10 cellular contexts compared by ENCODE assay signal in the genomic region with DNA sequence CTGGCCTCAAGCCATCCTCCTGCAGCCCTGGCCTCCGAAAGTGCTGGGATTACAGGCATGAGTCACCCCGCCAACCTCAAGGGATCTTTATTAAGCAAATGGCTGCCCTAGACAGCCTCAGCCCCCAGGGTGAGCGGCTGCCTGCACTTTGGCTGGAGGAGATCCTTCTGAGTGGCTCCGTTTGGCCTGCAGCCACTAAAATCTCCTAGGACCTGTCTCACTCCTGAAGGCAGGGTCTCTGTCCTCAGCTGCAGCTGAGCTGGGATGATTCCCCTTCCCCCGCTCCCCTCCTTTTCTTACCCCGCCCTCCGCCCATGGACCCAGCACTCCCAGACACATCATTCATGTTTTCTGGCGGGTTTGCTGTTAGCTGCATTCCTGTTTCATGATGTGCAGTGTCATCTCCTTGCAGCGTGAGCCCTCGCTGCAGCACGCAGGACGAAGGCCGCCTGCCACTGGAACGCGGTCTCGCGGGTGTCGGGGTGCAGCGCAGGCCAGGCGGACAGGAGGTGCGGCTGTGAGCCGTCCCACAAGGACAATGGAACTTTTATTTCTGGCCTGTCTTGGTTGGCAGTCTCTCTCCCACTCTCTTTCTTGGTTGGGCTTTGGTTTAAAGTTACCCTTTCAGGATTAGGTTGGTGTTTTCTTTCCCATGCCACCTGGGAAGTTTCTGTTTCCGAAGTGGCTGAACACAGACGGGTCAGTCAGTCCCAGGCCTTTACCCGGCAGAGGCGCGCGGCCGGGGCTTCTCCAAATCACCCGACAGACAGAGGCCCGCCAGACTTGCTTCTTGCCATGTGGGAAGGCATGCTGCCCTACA.
A peak's percentile ranks its signal among the peaks of the same experiment; 100 is the strongest.
DNase-seq lines count a peak whose midpoint lies in the region; ATAC-seq, FAIRE-seq and TF ChIP-seq lines count a peak whose summit lies in the region.
"Had no signal": no experiment of that assay in that cellular context is flagged by ENCODE, and none has a peak within 500 bp of the region (broad histone marks: within the 10 kb centered on the region; RNA-seq: fewer than 3 reads in every experiment).

No MANE protein-coding gene starts in this region.

- ATAC-seq in HG02973 (IDR thresholded peaks at IDR 0.05; ENCODE audit: unreplicated experiment) = no peak
- no peak for ATAC-seq in CD8-positive, alpha-beta T cell

- H3K9me3 ChIP-seq in parathyroid adenoma (ENCODE audit: control insufficient read depth, low read length) = no peaks in the 10 kb centered on the region
- H3K9me3 ChIP-seq in small intestine (ENCODE audit: control insufficient read depth, low read depth) = no peaks in the 10 kb centered on the region
- no peaks in the 10 kb centered on the region for H3K9me3 ChIP-seq in CD8-positive, alpha-beta T cell (ENCODE audit: low read length)

- H3K36me3 ChIP-seq in parathyroid adenoma (ENCODE audit: control insufficient read depth, insufficient read depth, low read length) = no peaks in the 10 kb centered on the region
- H3K36me3 ChIP-seq in small intestine (ENCODE audit: control insufficient read depth in 2 of 2, insufficient read depth in 2 of 2, low read length in 2 of 2) = no peaks in the 10 kb centered on the region
- no peaks in the 10 kb centered on the region for H3K36me3 ChIP-seq in CD8-positive, alpha-beta T cell (ENCODE audit: insufficient read depth, low read length)

- CTCF ChIA-PET in CD8-positive, alpha-beta T cell (lab: Charles Lee) = interaction anchor here (1.0 to 1.1 kb wide), 2 partner anchors 11 to 142 kb away, joined by 3 read pairs; no protein-coding TSS in a partner anchor

- no peak for FAIRE-seq in small intestine (lab: Jason Lieb, UNC)

- no peak for TF ChIP-seq CTCF in fibroblast of the aortic adventitia (IDR thresholded peaks at IDR 0.05; ENCODE audit: insufficient read depth, low read length)
- no peak for TF ChIP-seq CTCF in parathyroid adenoma (IDR thresholded peaks at IDR 0.05)
- TF ChIP-seq CTCF in CD8-positive, alpha-beta T cell (IDR thresholded peaks at IDR 0.05) = no peak
- no peak for TF ChIP-seq CTCF in CD14-positive monocyte (IDR thresholded peaks at IDR 0.05)

- H2AFZ ChIP-seq in parathyroid adenoma = peak overlapping the region; percentile 59

- peak overlapping the region; percentile 68 for H3K4me2 ChIP-seq in parathyroid adenoma (ENCODE audit: low read length)

- no peaks in the 10 kb centered on the region for H3K9me3 Mint-ChIP-seq in CD8-positive, alpha-beta T cell
- peaks cover 0 to 18% (median 8%) of the 10 kb centered on the region in 7 donors for H3K9me3 Mint-ChIP-seq in CD14-positive monocyte
- H3K9me3 Mint-ChIP-seq: T-cell had no signal

- 6 to 16% (median 12%) methylated on average over 31 of the region's 31 CpGs for WGBS in small intestine, 3 donors

- H3K4me3 Mint-ChIP-seq in CD8-positive, alpha-beta T cell = no peak overlapping the region
- peak overlapping the region in 1 of 2 donors; percentile 79 for H3K4me3 Mint-ChIP-seq in CD14-positive monocyte
- H3K4me3 Mint-ChIP-seq: T-cell had no signal

- H3K27me3 Mint-ChIP-seq in CD8-positive, alpha-beta T cell (ENCODE audit: low read depth) = peaks cover 75% of the 10 kb centered on the region
- H3K27me3 Mint-ChIP-seq in CD14-positive monocyte (ENCODE audit: low read depth in 3 of 3) = peaks cover 79 to 94% (median 82%) of the 10 kb centered on the region in 3 donors

- DNase-seq in ELF-1 (ENCODE audit: low read depth, low spot score) (peak; percentile 89), RKO (ENCODE audit: low spot score) (peak; percentile 25), fibroblast of the aortic adventitia (ENCODE audit: low read depth) (peak; percentile 82), small intestine (no peak), CD14-positive monocyte (ENCODE audit: low spot score) (no peak)
- DNase-seq in CD8-positive, alpha-beta T cell = no peak

- no peaks in the 10 kb centered on the region for H3K4me1 ChIP-seq in parathyroid adenoma
- no peaks in the 10 kb centered on the region for H3K4me1 ChIP-seq in small intestine (ENCODE audit: control insufficient read depth in 2 of 2, insufficient read depth in 1 of 2, low read depth in 1 of 2, low read length in 1 of 2)
- no peaks in the 10 kb centered on the region for H3K4me1 ChIP-seq in CD8-positive, alpha-beta T cell (ENCODE audit: insufficient read depth, low read length)

- no peak overlapping the region for H3K9ac ChIP-seq in parathyroid adenoma

- H3K4me3 ChIP-seq in fibroblast of the aortic adventitia (ENCODE audit: low read depth, low read length) = no peak overlapping the region
- no peak overlapping the region for H3K4me3 ChIP-seq in parathyroid adenoma (ENCODE audit: low read depth, low read length)
- no peak overlapping the region for H3K4me3 ChIP-seq in small intestine (ENCODE audit: low read depth in 1 of 2, low read length in 2 of 2)
- no peak overlapping the region for H3K4me3 ChIP-seq in CD8-positive, alpha-beta T cell (ENCODE audit: low read depth, low read length)
- H3K4me3 ChIP-seq: skin epidermis had no signal

- H3K4me1 Mint-ChIP-seq in CD8-positive, alpha-beta T cell (ENCODE audit: low read depth) = peaks cover 10% of the 10 kb centered on the region
- peaks cover 6% of the 10 kb centered on the region for H3K4me1 Mint-ChIP-seq in CD14-positive monocyte

- H3K27ac ChIP-seq in parathyroid adenoma (no peak overlapping the region), small intestine (ENCODE audit: low read depth in 1 of 2, low read length in 1 of 2) (no peak overlapping the region)
- no peak overlapping the region for H3K27ac ChIP-seq in CD8-positive, alpha-beta T cell (ENCODE audit: low read depth, low read length)

- POLR2A ChIA-PET in CD8-positive, alpha-beta T cell (lab: Charles Lee) = no interaction called here

- H3K36me3 Mint-ChIP-seq in CD8-positive, alpha-beta T cell = no peaks in the 10 kb centered on the region
- no peaks in the 10 kb centered on the region for H3K36me3 Mint-ChIP-seq in CD14-positive monocyte
- H3K36me3 Mint-ChIP-seq: T-cell had no signal

- peaks cover under 1% of the 10 kb centered on the region for H3K27me3 ChIP-seq in parathyroid adenoma (ENCODE audit: control insufficient read depth, insufficient read depth, low read length)
- peaks cover 0 to 17% of the 10 kb centered on the region in 2 donors for H3K27me3 ChIP-seq in small intestine (ENCODE audit: control insufficient read depth in 2 of 2, insufficient read depth in 2 of 2, low read length in 2 of 2)
- peaks cover 11% of the 10 kb centered on the region for H3K27me3 ChIP-seq in CD8-positive, alpha-beta T cell (ENCODE audit: insufficient read depth, low read length)

- intact Hi-C loops in CD8-positive, alpha-beta T cell (cut with DNase I, micrococcal nuclease) = loop anchor here in 1 of 2 experiments (2.0 to 5.0 kb wide), 2 partner anchors 139 to 226 kb away; no protein-coding TSS in a partner anchor
- intact Hi-C loops in CD14-positive monocyte (cut with micrococcal nuclease) = no loop called here

- H3K79me2 ChIP-seq in parathyroid adenoma = no peaks in the 10 kb centered on the region

- H3K27ac Mint-ChIP-seq in CD8-positive, alpha-beta T cell = no peak overlapping the region
- H3K27ac Mint-ChIP-seq in CD14-positive monocyte = no peak overlapping the region
- H3K27ac Mint-ChIP-seq: T-cell had no signal

Comparison
In these comparisons a context has a peak if more than half of its experiments do, and no peak if none do; other contexts are left out.
1. DNase-seq: peak in ELF-1 (single experiment), RKO (single experiment) and fibroblast of the aortic adventitia (single experiment); none in small intestine (single experiment), CD8-positive, alpha-beta T cell (0 of 7) and CD14-positive monocyte (single experiment).